ENCODE assay signal across 1 cellular context in the genomic region with DNA sequence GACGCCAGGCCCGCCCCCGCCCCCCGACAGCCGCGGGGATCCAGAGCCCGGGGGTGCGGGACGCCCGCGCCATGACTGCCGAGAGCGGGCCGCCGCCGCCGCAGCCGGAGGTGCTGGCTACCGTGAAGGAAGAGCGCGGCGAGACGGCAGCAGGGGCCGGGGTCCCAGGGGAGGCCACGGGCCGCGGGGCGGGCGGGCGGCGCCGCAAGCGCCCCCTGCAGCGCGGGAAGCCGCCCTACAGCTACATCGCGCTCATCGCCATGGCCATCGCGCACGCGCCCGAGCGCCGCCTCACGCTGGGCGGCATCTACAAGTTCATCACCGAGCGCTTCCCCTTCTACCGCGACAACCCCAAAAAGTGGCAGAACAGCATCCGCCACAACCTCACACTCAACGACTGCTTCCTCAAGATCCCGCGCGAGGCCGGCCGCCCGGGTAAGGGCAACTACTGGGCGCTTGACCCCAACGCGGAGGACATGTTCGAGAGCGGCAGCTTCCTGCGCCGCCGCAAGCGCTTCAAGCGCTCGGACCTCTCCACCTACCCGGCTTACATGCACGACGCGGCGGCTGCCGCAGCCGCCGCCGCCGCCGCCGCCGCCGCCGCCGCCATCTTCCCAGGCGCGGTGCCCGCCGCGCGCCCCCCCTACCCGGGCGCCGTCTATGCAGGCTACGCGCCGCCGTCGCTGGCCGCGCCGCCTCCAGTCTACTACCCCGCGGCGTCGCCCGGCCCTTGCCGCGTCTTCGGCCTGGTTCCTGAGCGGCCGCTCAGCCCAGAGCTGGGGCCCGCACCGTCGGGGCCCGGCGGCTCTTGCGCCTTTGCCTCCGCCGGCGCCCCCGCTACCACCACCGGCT.
A peak's percentile ranks its signal among the peaks of the same experiment; 100 is the strongest.
TF ChIP-seq lines count a peak whose summit lies in the region.

No MANE protein-coding gene starts in this region.

TF ChIP-seq in H1, 55 proteins besides CTCF, POLR2A, EP300 and RAD21 (continued from another document):
- TF ChIP-seq, protein P1, sequence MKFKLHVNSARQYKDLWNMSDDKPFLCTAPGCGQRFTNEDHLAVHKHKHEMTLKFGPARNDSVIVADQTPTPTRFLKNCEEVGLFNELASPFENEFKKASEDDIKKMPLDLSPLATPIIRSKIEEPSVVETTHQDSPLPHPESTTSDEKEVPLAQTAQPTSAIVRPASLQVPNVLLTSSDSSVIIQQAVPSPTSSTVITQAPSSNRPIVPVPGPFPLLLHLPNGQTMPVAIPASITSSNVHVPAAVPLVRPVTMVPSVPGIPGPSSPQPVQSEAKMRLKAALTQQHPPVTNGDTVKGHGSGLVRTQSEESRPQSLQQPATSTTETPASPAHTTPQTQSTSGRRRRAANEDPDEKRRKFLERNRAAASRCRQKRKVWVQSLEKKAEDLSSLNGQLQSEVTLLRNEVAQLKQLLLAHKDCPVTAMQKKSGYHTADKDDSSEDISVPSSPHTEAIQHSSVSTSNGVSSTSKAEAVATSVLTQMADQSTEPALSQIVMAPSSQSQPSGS (IDR thresholded peaks at IDR 0.05; ENCODE audit: low read length), result no peak
- TF ChIP-seq, protein P2, sequence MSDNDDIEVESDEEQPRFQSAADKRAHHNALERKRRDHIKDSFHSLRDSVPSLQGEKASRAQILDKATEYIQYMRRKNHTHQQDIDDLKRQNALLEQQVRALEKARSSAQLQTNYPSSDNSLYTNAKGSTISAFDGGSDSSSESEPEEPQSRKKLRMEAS (IDR thresholded peaks at IDR 0.05), result peak; percentile 49; the same call in 1 of the 2 replicates
- TF ChIP-seq BRCA1 (IDR thresholded peaks at IDR 0.05; ENCODE audit: low read depth, low read length) (no peak), RFX5 (IDR thresholded peaks at IDR 0.05; ENCODE audit: borderline replicate concordance, low read depth, low read length) (no peak), YY1 (IDR thresholded peaks at IDR 0.05; ENCODE audit: low read depth, low read length) (peak; percentile 32; the same call in 1 of the 2 replicates), BACH1 (IDR thresholded peaks at IDR 0.05; ENCODE audit: low read length) (no peak), EZH2 (IDR thresholded peaks at IDR 0.05; ENCODE audit: low read depth, low read length, severe bottlenecking) (peak; percentile 47)
